ENCODE assay signal across 15 cellular contexts in the genomic region with DNA sequence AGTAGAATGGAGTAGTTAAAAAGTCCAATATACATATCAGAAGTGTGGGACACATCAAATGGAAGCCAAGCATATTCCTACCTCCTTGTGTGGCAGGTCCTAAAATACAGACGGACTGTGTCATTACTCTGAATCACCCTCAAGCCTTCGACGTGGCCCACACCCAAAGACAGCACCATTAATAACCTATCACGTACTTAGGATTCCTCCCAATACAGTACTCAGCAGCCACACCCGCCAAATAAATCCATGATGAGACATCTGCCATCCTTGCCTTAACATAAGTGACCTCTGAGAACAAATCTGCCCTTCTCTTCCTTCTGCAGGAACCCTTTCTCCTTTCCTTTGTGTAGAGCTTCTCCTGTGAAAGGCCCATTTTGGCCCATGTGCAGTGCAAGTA. TPM values are rescaled to one million over a fixed set of nuclear protein-coding genes. Genes with fewer than 3 reads are reported as not detected.
DNase-seq lines count a peak whose midpoint lies in the region; TF ChIP-seq lines count a peak whose summit lies in the region.
"Had no signal": no experiment of that assay in that cellular context is flagged by ENCODE, and none has a peak within 500 bp of the region (broad histone marks: within the 10 kb centered on the region; RNA-seq: fewer than 3 reads in every experiment).

No MANE protein-coding gene starts in this region.

- intact Hi-C loops in head of caudate nucleus (cut with DNase I), result no loop called here

- H4K20me1 ChIP-seq in neural progenitor cell (ENCODE audit: low read depth), result peaks cover 53% of the 10 kb centered on the region

- H3K4me2 ChIP-seq in neural progenitor cell, result no peak overlapping the region

- H3K36me3 Mint-ChIP-seq in endodermal cell (ENCODE audit: low read depth) (peaks cover 40% of the 10 kb centered on the region), neural progenitor cell (peaks cover 36% of the 10 kb centered on the region)

- peaks cover 100% of the 10 kb centered on the region for H3K79me2 ChIP-seq in neural progenitor cell (ENCODE audit: low read depth)

- POLR2A ChIA-PET in BJ (lab: Charles Lee), result no interaction called here

- H3K4me1 ChIP-seq in endodermal cell (ENCODE audit: control insufficient read depth, insufficient read depth, low read length) (peaks cover 4% of the 10 kb centered on the region), neural progenitor cell (peaks cover 14% of the 10 kb centered on the region)

- H3K4me3 ChIP-seq in BJ (ENCODE audit: low read depth, low read length) (no peak overlapping the region), endodermal cell (ENCODE audit: low read length) (no peak overlapping the region), neural progenitor cell (no peak overlapping the region)

- no peaks in the 10 kb centered on the region for H3K9me3 ChIP-seq in endodermal cell (ENCODE audit: control insufficient read depth, low read length)
- no peaks in the 10 kb centered on the region for H3K9me3 ChIP-seq in neural progenitor cell (ENCODE audit: low read depth)

- no peaks in the 10 kb centered on the region for H3K27me3 ChIP-seq in BJ (ENCODE audit: control insufficient read depth, insufficient read depth, low read length)
- H3K27me3 ChIP-seq in endodermal cell (ENCODE audit: control insufficient read depth, insufficient read depth, low read length, poor library complexity, severe bottlenecking), result no peaks in the 10 kb centered on the region
- H3K27me3 ChIP-seq in neural progenitor cell, result no peaks in the 10 kb centered on the region

- H3K36me3 ChIP-seq in BJ (ENCODE audit: control insufficient read depth, insufficient read depth, low read length) (no peaks in the 10 kb centered on the region), endodermal cell (ENCODE audit: control insufficient read depth, insufficient read depth, low read length) (peaks cover 23% of the 10 kb centered on the region), neural progenitor cell (peaks cover 4% of the 10 kb centered on the region)

- no peak for TF ChIP-seq CTCF in BJ (IDR thresholded peaks at IDR 0.05; ENCODE audit: insufficient read depth, low read depth, low read length)
- no peak for TF ChIP-seq CTCF in endodermal cell (conservative IDR thresholded peaks at IDR 0.05)
- TF ChIP-seq CTCF in neural progenitor cell (IDR thresholded peaks at IDR 0.05), result no peak

- CTCF ChIA-PET in BJ (lab: Yijun Ruan, JAX), result interaction anchor here (0.8 to 1.6 kb wide), 4 partner anchors 21 to 166 kb away, joined by 3 to 6 read pairs (median 4); no protein-coding TSS in a partner anchor

- H3K4me1 Mint-ChIP-seq in endodermal cell (peaks cover 14% of the 10 kb centered on the region), neural progenitor cell (peaks cover 10% of the 10 kb centered on the region)

- H3K27me3 Mint-ChIP-seq in endodermal cell (ENCODE audit: insufficient read depth) (no peaks in the 10 kb centered on the region), neural progenitor cell (ENCODE audit: insufficient read depth, low read depth) (peaks cover 2% of the 10 kb centered on the region)
- H3K27me3 Mint-ChIP-seq: activated naive CD8-positive, alpha-beta T cell had no signal

- peaks cover 11% of the 10 kb centered on the region for H3F3A ChIP-seq in neural progenitor cell (ENCODE audit: low read depth)

- 95 to 96% methylated on average over 5 of the region's 5 CpGs for WGBS in endodermal cell (ENCODE audit: insufficient coverage in 1 of 2, insufficient read length in 1 of 2), 2 experiments

- H3K9me3 Mint-ChIP-seq in endodermal cell (peaks cover 16% of the 10 kb centered on the region), neural progenitor cell (peaks cover 32% of the 10 kb centered on the region)

- H3K4me3 Mint-ChIP-seq in endodermal cell, result no peak overlapping the region
- no peak overlapping the region for H3K4me3 Mint-ChIP-seq in neural progenitor cell
- H3K4me3 Mint-ChIP-seq: activated naive CD8-positive, alpha-beta T cell had no signal

- no peak overlapping the region for H2AFZ ChIP-seq in neural progenitor cell (replicated peaks)

- H3K27ac ChIP-seq in endodermal cell (ENCODE audit: low read depth, low read length), result no peak overlapping the region
- H3K27ac ChIP-seq in neural progenitor cell, result no peak overlapping the region
- no peak overlapping the region for H3K27ac ChIP-seq in substantia nigra (ENCODE audit: low read depth, low read length, poor library complexity, severe bottlenecking)

- H3K27ac Mint-ChIP-seq in endodermal cell, result peak overlapping the region; percentile 13
- peak overlapping the region; percentile 8 for H3K27ac Mint-ChIP-seq in neural progenitor cell
- H3K27ac Mint-ChIP-seq: activated naive CD8-positive, alpha-beta T cell had no signal

- peak; percentile 62 for DNase-seq in BJ (ENCODE audit: low read depth)
- DNase-seq in LHCN-M2 (ENCODE audit: low read depth), result peak; percentile 75
- DNase-seq in endodermal cell, result no peak
- no peak for DNase-seq in neural progenitor cell (ENCODE audit: low spot score)
- no peak for DNase-seq in activated naive CD4-positive, alpha-beta T cell (lab: John Stamatoyannopoulos, UW)
- DNase-seq in substantia nigra (lab: John Stamatoyannopoulos, UW), result no peak
- DNase-seq in COR-L47 (lab: John Stamatoyannopoulos, UW), result no peak
- DNase-seq in head of caudate nucleus, result no peak
- DNase-seq: activated CD4-positive, alpha-beta T cell treated with anti-CD3 and anti-CD28 coated beads for 48 hours; foreskin melanocyte; H7; midbrain; NCI-H187; stimulated activated CD4-positive, alpha-beta T cell treated with anti-CD3 and anti-CD28 coated beads, Interleukin-1b, Interleukin-23, amount 100 ng/mL, for 48 hours had no signal

- H3K9ac ChIP-seq in endodermal cell (ENCODE audit: extremely low read depth, low read length, poor library complexity, severe bottlenecking) (no peak overlapping the region), neural progenitor cell (no peak overlapping the region)

RNA-seq across cellular contexts. Expression of a gene that starts 38.8 kb away (rescaled TPM):
- polyA plus RNA-seq in BJ (2011; rRNA removed), result 23.1 and 35.1 TPM in 2 replicates
- 11.8 and 16.4 TPM in 2 replicates for polyA minus RNA-seq in BJ (2011; rRNA and poly(A)+ RNA removed)
- total RNA-seq in LHCN-M2 (2014; rRNA removed) (44.6 and 49.7 TPM in 2 replicates), endodermal cell (100 to 1,000 TPM in 1 of 2 donors, 10 to 100 TPM in 1; 85.5 to 104 TPM), neural progenitor cell (ENCODE audit: low replicate concordance) (71.4 and 88.5 TPM in 2 replicates)
- 17.4 TPM for polyA plus RNA-seq in LHCN-M2 (2012)
- 79.2 TPM for polyA plus RNA-seq in endodermal cell (2013, experiment 1 of 2)
- 71.8 TPM for polyA plus RNA-seq in endodermal cell (2013, experiment 2 of 2)

Comparison
In these comparisons a context has a peak if more than half of its experiments do, and no peak if none do; other contexts are left out.
1. DNase-seq: peak in BJ (single experiment) and LHCN-M2 (single experiment); none in endodermal cell (single experiment), neural progenitor cell (single experiment), activated naive CD4-positive, alpha-beta T cell (0 of 4), substantia nigra (0 of 49), COR-L47 (single experiment) and head of caudate nucleus (0 of 42).